1 cellular context compared by ENCODE assay signal in genomic region chr20:33686984-33687366, GRCh38.
TF ChIP-seq lines count a peak whose summit lies in the region.

No MANE protein-coding gene starts in this region.

TF ChIP-seq in HCT116, 20 proteins besides CTCF, POLR2A, EP300 and RAD21 (continued from another document):
- TF ChIP-seq ZBTB33 (IDR thresholded peaks at IDR 0.05; ENCODE audit: extremely low read depth, insufficient replicate concordance, low read length) = no peak
- TF ChIP-seq YY1 (IDR thresholded peaks at IDR 0.05; ENCODE audit: extremely low read depth, insufficient replicate concordance, low read depth, low read length) = no peak
- no peak for TF ChIP-seq EGR1 (IDR thresholded peaks at IDR 0.05; ENCODE audit: low read depth)
- TF ChIP-seq SRF (IDR thresholded peaks at IDR 0.05; ENCODE audit: low read depth) = no peak
- no peak for TF ChIP-seq ZNF274 (IDR thresholded peaks at IDR 0.05; ENCODE audit: low read depth, low read length)
- TF ChIP-seq ATF3 (IDR thresholded peaks at IDR 0.05) = no peak
- TF ChIP-seq CBX3 (IDR thresholded peaks at IDR 0.05; ENCODE audit: low read depth) = no peak
